Comparison of ENCODE assay signal across 1 cellular context in genomic region chr7:99473315-99473596, GRCh38.
TF ChIP-seq lines count a peak whose summit lies in the region.

No MANE protein-coding gene starts in this region.

TF ChIP-seq in GM23338, 12 proteins besides CTCF, POLR2A, EP300 and RAD21 (continued from another document):
- TF ChIP-seq ETS1 (IDR thresholded peaks at IDR 0.05): no peak
- no peak for TF ChIP-seq EZH2phosphoT487 (IDR thresholded peaks at IDR 0.05; ENCODE audit: unreplicated experiment)
- TF ChIP-seq CREB1 (CRISPR knock-in tag; IDR thresholded peaks at IDR 0.05; ENCODE audit: low read depth): no peak
- TF ChIP-seq JUNB (IDR thresholded peaks at IDR 0.05; ENCODE audit: unreplicated experiment): no peak
- no peak for TF ChIP-seq REST (IDR thresholded peaks at IDR 0.05; ENCODE audit: unreplicated experiment)
- TF ChIP-seq ZNF462 (CRISPR knock-in tag; IDR thresholded peaks at IDR 0.05): no peak
- no peak for TF ChIP-seq ZNF114 (CRISPR knock-in tag; IDR thresholded peaks at IDR 0.05)
TF ChIP-seq in GM23338: peak in this region for 0.
